In genomic region chr9:37602817-37603216, GRCh38 we compare ENCODE assay signal across 15 cellular contexts. TPM values are rescaled to one million over a fixed set of nuclear protein-coding genes. Genes with fewer than 3 reads are reported as not detected.
DNase-seq lines count a peak whose midpoint lies in the region; ATAC-seq and TF ChIP-seq lines count a peak whose summit lies in the region.
"Had no signal": no experiment of that assay in that cellular context is flagged by ENCODE, and none has a peak within 500 bp of the region (broad histone marks: within the 10 kb centered on the region; RNA-seq: fewer than 3 reads in every experiment).

No MANE protein-coding gene starts in this region.

- intact Hi-C loops in Right ventricle myocardium inferior (cut with DNase I) (no loop called here), breast epithelium (cut with DNase I; ENCODE audit: low total_unique reads) (no loop called here)

- peak; percentile 78 for ATAC-seq in Right ventricle myocardium inferior
- no peak for ATAC-seq in HG03108 (IDR thresholded peaks at IDR 0.05; ENCODE audit: unreplicated experiment)
- no peak for ATAC-seq in stimulated activated naive CD8-positive, alpha-beta T cell treated with anti-CD3 and anti-CD28 coated beads, Interleukin-15, Interleukin-2, amounts not matched to agents 100 U/mL and 50 U/mL, for 24 hours

- no peak overlapping the region for H3K4me3 ChIP-seq in right atrium auricular region
- peak overlapping the region in 1 of 3 donors; percentile 17 for H3K4me3 ChIP-seq in breast epithelium
- H3K4me3 ChIP-seq in liver (ENCODE audit: low read depth in 1 of 3, low read length in 3 of 3) = no peak overlapping the region
- H3K4me3 ChIP-seq: SJSA1, tibial artery had no signal

- H3K27me3 ChIP-seq in right atrium auricular region (no peaks in the 10 kb centered on the region), breast epithelium (no peaks in the 10 kb centered on the region), liver (ENCODE audit: control insufficient read depth in 4 of 4, insufficient read depth in 4 of 4, low read length in 3 of 4) (no peaks in the 10 kb centered on the region)
- H3K27me3 ChIP-seq: SJSA1 had no signal

- H3K4me1 ChIP-seq in right atrium auricular region = no peaks in the 10 kb centered on the region
- H3K4me1 ChIP-seq in breast epithelium = peaks cover 0 to 6% of the 10 kb centered on the region in 2 donors
- H3K4me1 ChIP-seq in liver (ENCODE audit: control insufficient read depth in 4 of 4, insufficient read depth in 4 of 4, low read length in 3 of 4) = peaks cover 0 to 11% (median 9%) of the 10 kb centered on the region in 4 donors
- H3K4me1 ChIP-seq: SJSA1, tibial artery had no signal

- DNase-seq in Right ventricle myocardium inferior (ENCODE audit: missing footprints) = no peak
- no peak for DNase-seq in right atrium auricular region (ENCODE audit: low spot score)
- DNase-seq in breast epithelium (ENCODE audit: low spot score in 2 of 2) = peak; percentile 83 to 90
- no peak for DNase-seq in stimulated activated CD4-positive, alpha-beta T cell treated with anti-CD3 and anti-CD28 coated beads, Interleukin-4, amount 100 ng/mL, for 1 hour
- no peak for DNase-seq in SHP77 (lab: John Stamatoyannopoulos, UW)
- no peak for DNase-seq in stimulated activated naive CD8-positive, alpha-beta T cell treated with anti-CD3 and anti-CD28 coated beads, Interleukin-15, Interleukin-2, amounts not matched to agents 100 U/mL and 50 U/mL, for 24 hours
- DNase-seq: activated naive CD8-positive, alpha-beta T cell treated with anti-CD3 and anti-CD28 coated beads for 36 hours; immature natural killer cell; naive B cell; NCI-H774; tibial artery; WERI-Rb-1 had no signal

- TF ChIP-seq CTCF in right atrium auricular region (IDR thresholded peaks at IDR 0.05) (no peak), breast epithelium (IDR thresholded peaks at IDR 0.05) (no peak), liver (IDR thresholded peaks at IDR 0.05; ENCODE audit: low read depth, low read length, missing input control) (no peak)

- WGBS in liver = 24% methylated on average over 5 of the region's 5 CpGs

- peak; percentile 48 to 51 for TF ChIP-seq RAD21 in liver (IDR thresholded peaks at IDR 0.05)

- no peaks in the 10 kb centered on the region for H3K36me3 ChIP-seq in right atrium auricular region
- no peaks in the 10 kb centered on the region for H3K36me3 ChIP-seq in breast epithelium
- no peaks in the 10 kb centered on the region for H3K36me3 ChIP-seq in liver (ENCODE audit: control insufficient read depth in 4 of 4, insufficient read depth in 3 of 4, low read depth in 1 of 4, low read length in 3 of 4)
- H3K36me3 ChIP-seq: SJSA1, tibial artery, WERI-Rb-1 had no signal

- no peak for TF ChIP-seq POLR2A in breast epithelium (IDR thresholded peaks at IDR 0.05)

- H3K9me3 ChIP-seq in right atrium auricular region (no peaks in the 10 kb centered on the region), breast epithelium (no peaks in the 10 kb centered on the region), liver (ENCODE audit: control insufficient read depth in 4 of 4, low read length in 3 of 4) (no peaks in the 10 kb centered on the region)
- H3K9me3 ChIP-seq: SJSA1, tibial artery had no signal

- H3K9ac ChIP-seq in liver (ENCODE audit: low read depth in 1 of 2, low read length in 2 of 2) = no peak overlapping the region

- H3K27ac ChIP-seq in right atrium auricular region = no peak overlapping the region
- H3K27ac ChIP-seq in breast epithelium = peak overlapping the region; percentile 56 to 59
- H3K27ac ChIP-seq in liver (ENCODE audit: low read depth in 1 of 2, low read length in 2 of 2) = peak overlapping the region; percentile 61 to 72
- H3K27ac ChIP-seq: SJSA1, tibial artery, WERI-Rb-1 had no signal

TF ChIP-seq in liver, 16 proteins besides CTCF, POLR2A, EP300 and RAD21:
- TF ChIP-seq FOXA2 (IDR thresholded peaks at IDR 0.05) = peak; percentile 33
- no peak for TF ChIP-seq NR2F2 (IDR thresholded peaks at IDR 0.05)
- peak; percentile 52 to 85 for TF ChIP-seq JUND (IDR thresholded peaks at IDR 0.05)
- TF ChIP-seq SP1 (IDR thresholded peaks at IDR 0.05) = peak; percentile 98
- peak; percentile 43 to 80 for TF ChIP-seq GABPA (IDR thresholded peaks at IDR 0.05 in 1 of 2, conservative IDR thresholded peaks at IDR 0.05 in 1 of 2)
- peak; percentile 58 for TF ChIP-seq REST (IDR thresholded peaks at IDR 0.05)
- TF ChIP-seq EGR1 (IDR thresholded peaks at IDR 0.05; ENCODE audit: low read depth in 2 of 2) = peak; percentile 14 to 84
- TF ChIP-seq ATF3 (IDR thresholded peaks at IDR 0.05) = no peak
- peak; percentile 89 for TF ChIP-seq MAX (IDR thresholded peaks at IDR 0.05)
- peak; percentile 72 for TF ChIP-seq HNF4G (IDR thresholded peaks at IDR 0.05)
- peak; percentile 87 to 89 for TF ChIP-seq HNF4A (conservative IDR thresholded peaks at IDR 0.05)
- TF ChIP-seq FOXA1 (IDR thresholded peaks at IDR 0.05) = peak; percentile 60
- TF ChIP-seq YY1 (IDR thresholded peaks at IDR 0.05) = peak; percentile 75
- TF ChIP-seq ZBTB33 (IDR thresholded peaks at IDR 0.05) = peak; percentile 79
- peak; percentile 100 for TF ChIP-seq RXRA (IDR thresholded peaks at IDR 0.05)
- TF ChIP-seq TAF1 (conservative IDR thresholded peaks at IDR 0.05) = no peak

RNA-seq across cellular contexts. Expression of gene TOMM5, which starts 10.4 kb away (rescaled TPM):
- total RNA-seq in Right ventricle myocardium inferior = 62.3 TPM
- 10 to 100 TPM; 45.5 to 63.9 TPM for total RNA-seq in right atrium auricular region
- 100 to 1,000 TPM in 1 of 3 donors, 10 to 100 TPM in 2; 71.9 to 105 (median 72.0) TPM for total RNA-seq in breast epithelium
- 10 to 100 TPM; 43.0 to 77.7 TPM for total RNA-seq in liver
- polyA plus RNA-seq in liver = 100 to 1,000 TPM in 1 of 2 donors, 10 to 100 TPM in 1; 66.1 to 107 TPM

RNA-seq across cellular contexts. Expression of gene FBXO10, which starts 26.6 kb away (rescaled TPM):
- total RNA-seq in Right ventricle myocardium inferior (8.4 TPM), right atrium auricular region (1 to 10 TPM; 5.5 to 5.7 TPM), breast epithelium (1 to 10 TPM; 5.1 to 6.9 (median 5.9) TPM), liver (1 to 10 TPM; 5.4 to 5.5 TPM)
- polyA plus RNA-seq in liver = 1 to 10 TPM; 1.3 to 2.7 TPM

RNA-seq across cellular contexts. Expression of gene FRMPD1, which starts 47.9 kb away (rescaled TPM):
- 1.9 TPM for total RNA-seq in Right ventricle myocardium inferior
- under 1 TPM; 0.31 to 0.82 TPM for total RNA-seq in right atrium auricular region
- 1 to 10 TPM in 1 of 3 donors, under 1 TPM in 2; 0.16 to 1.6 (median 0.59) TPM for total RNA-seq in breast epithelium
- total RNA-seq in liver = 1 to 10 TPM in 1 of 2 donors, under 1 TPM in 1; 0.09 to 1.8 TPM
- polyA plus RNA-seq in liver = under 1 TPM; 0.06 to 0.25 TPM
- total RNA-seq: activated naive CD8-positive, alpha-beta T cell treated with anti-CD3 and anti-CD28 coated beads for 36 hours; SJSA1 had no signal
- polyA plus RNA-seq: immature natural killer cell had no signal

Comparison
In these comparisons a context has a peak if more than half of its experiments do, and no peak if none do; other contexts are left out.
1. DNase-seq: peak in breast epithelium (2 of 2); none in Right ventricle myocardium inferior (single experiment), right atrium auricular region (single experiment), stimulated activated CD4-positive, alpha-beta T cell treated with anti-CD3 and anti-CD28 coated beads, Interleukin-4, amount 100 ng/mL, for 1 hour (single experiment), SHP77 (0 of 2) and stimulated activated naive CD8-positive, alpha-beta T cell treated with anti-CD3 and anti-CD28 coated beads, Interleukin-15, Interleukin-2, amounts not matched to agents 100 U/mL and 50 U/mL, for 24 hours (single experiment).
2. H3K27ac ChIP-seq: peak in breast epithelium (2 of 2) and liver (2 of 2); none in right atrium auricular region (0 of 2).